In genomic region chr5:169635933-169636332, GRCh38 we compare ENCODE assay signal across 1 cellular context.
TF ChIP-seq lines count a peak whose summit lies in the region.

No MANE protein-coding gene starts in this region.

TF ChIP-seq in GM23338, 12 proteins besides CTCF, POLR2A, EP300 and RAD21 (continued from another document):
- TF ChIP-seq ZNF462 (CRISPR knock-in tag; IDR thresholded peaks at IDR 0.05) (no peak), ZNF114 (CRISPR knock-in tag; IDR thresholded peaks at IDR 0.05) (no peak), NANOG (IDR thresholded peaks at IDR 0.05; ENCODE audit: borderline replicate concordance) (no peak), REST (IDR thresholded peaks at IDR 0.05; ENCODE audit: unreplicated experiment) (no peak), CREB1 (CRISPR knock-in tag; IDR thresholded peaks at IDR 0.05; ENCODE audit: low read depth) (no peak)
